In the genomic region with DNA sequence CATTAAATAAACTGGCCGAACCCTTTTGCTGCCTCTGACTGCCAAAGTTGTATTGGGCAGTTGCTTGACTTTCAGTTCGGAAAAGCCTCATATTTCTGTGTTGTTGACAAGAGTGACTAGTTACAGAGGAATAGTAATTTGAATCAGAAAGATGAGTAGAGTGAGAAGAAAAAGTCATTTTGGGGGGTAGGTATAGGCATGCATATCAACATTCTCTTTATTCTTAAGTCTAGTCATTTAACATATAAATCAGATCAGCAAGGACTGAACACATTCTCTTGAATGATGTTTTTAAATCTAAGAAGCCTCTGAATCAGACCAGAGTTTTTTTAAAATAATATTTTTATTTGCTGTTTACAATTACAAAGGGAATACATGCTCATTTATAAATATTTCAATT, we compare ENCODE assay signal across 31 cellular contexts.
"Had no signal": no experiment of that assay in that cellular context is flagged by ENCODE, and none has a peak within 500 bp of the region (broad histone marks: within the 10 kb centered on the region; RNA-seq: fewer than 3 reads in every experiment).

No MANE protein-coding gene starts in this region.

- H3K36me3 ChIP-seq: adrenal gland, esophagus muscularis mucosa, gastroesophageal sphincter, heart right ventricle, WERI-Rb-1 had no signal

- ATAC-seq: activated CD4-positive, alpha-beta T cell treated with anti-CD3 and anti-CD28 coated beads for 36 hours; activated CD8-positive, alpha-beta memory T cell treated with anti-CD3 and anti-CD28 coated beads, Interleukin-2, amount 10 ng/mL, durations not matched to agents 7 days and 5 days; activated CD8-positive, alpha-beta T cell treated with anti-CD3 and anti-CD28 coated beads, Interleukin-2, amount 10 ng/mL, durations not matched to agents 7 days and 5 days; activated naive CD8-positive, alpha-beta T cell treated with anti-CD3 and anti-CD28 coated beads, Interleukin-2, amount 50 U/mL, for 24 hours; body of pancreas; effector memory CD8-positive, alpha-beta T cell; gastroesophageal sphincter; heart right ventricle; T-helper 17 cell had no signal

- H3K27me3 ChIP-seq: adrenal gland, body of pancreas, esophagus muscularis mucosa, gastroesophageal sphincter, heart right ventricle had no signal

- DNase-seq: activated CD4-positive, alpha-beta memory T cell treated with anti-CD3 and anti-CD28 coated beads for 36 hours; activated CD4-positive, alpha-beta T cell treated with anti-CD3 and anti-CD28 coated beads, Interleukin-2, amount 10 ng/mL, durations not matched to agents 24 days and 14 days; activated CD4-positive, CD25-positive, alpha-beta regulatory T cell; activated CD4-positive, CD25-positive, alpha-beta regulatory T cell treated with anti-CD3 and anti-CD28 coated beads, Interleukin-2, amount 50 U/mL, for 72 hours; activated CD8-positive, alpha-beta memory T cell treated with anti-CD3 and anti-CD28 coated beads, Interleukin-2, amount 10 ng/mL, durations not matched to agents 7 days and 5 days; activated CD8-positive, alpha-beta memory T cell treated with anti-CD3 and anti-CD28 coated beads, Interleukin-2, amount 50 U/mL, for 4 hours; activated CD8-positive, alpha-beta T cell treated with anti-CD3 and anti-CD28 coated beads, Interleukin-2, amount 10 ng/mL, durations not matched to agents 7 days and 5 days; activated effector memory CD4-positive, alpha-beta T cell treated with anti-CD3 and anti-CD28 coated beads, Interleukin-2, amount 50 U/mL, for 16 hours; activated naive CD8-positive, alpha-beta T cell treated with anti-CD3 and anti-CD28 coated beads for 36 hours; activated naive CD8-positive, alpha-beta T cell treated with anti-CD3 and anti-CD28 coated beads, Interleukin-2, amount 50 U/mL, for 24 hours; activated T-cell treated with anti-CD3 and anti-CD28 coated beads, Interleukin-2, amount 50 U/mL, for 1 hour; activated T-cell treated with anti-CD3 and anti-CD28 coated beads, Interleukin-2, amount 50 U/mL, for 48 hours; adrenal gland; amygdala; aorta; body of pancreas; caudate nucleus; cortex of kidney; dermis blood vessel endothelial cell; effector CD4-positive, alpha-beta T cell; effector memory CD8-positive, alpha-beta T cell; erythroblast; foreskin melanocyte; heart right ventricle; T-helper 17 cell; T1000; WERI-Rb-1 had no signal

- H3K4me3 ChIP-seq: adrenal gland, body of pancreas, esophagus muscularis mucosa, gastroesophageal sphincter, heart right ventricle had no signal

- H3K9me3 ChIP-seq: adrenal gland, body of pancreas, esophagus muscularis mucosa, gastroesophageal sphincter, heart right ventricle had no signal

- H3K4me1 ChIP-seq: adrenal gland had no signal

- FAIRE-seq: colon had no signal

- H3K27ac ChIP-seq: adrenal gland, body of pancreas, esophagus muscularis mucosa, gastroesophageal sphincter, heart right ventricle, WERI-Rb-1 had no signal
